In genomic region chr16:53478965-53479364, GRCh38 we compare ENCODE assay signal across 17 cellular contexts. TPM values are rescaled to one million over a fixed set of nuclear protein-coding genes. Genes with fewer than 3 reads are reported as not detected.
DNase-seq lines count a peak whose midpoint lies in the region; ATAC-seq and TF ChIP-seq lines count a peak whose summit lies in the region.
"Had no signal": no experiment of that assay in that cellular context is flagged by ENCODE, and none has a peak within 500 bp of the region (broad histone marks: within the 10 kb centered on the region; RNA-seq: fewer than 3 reads in every experiment).

No MANE protein-coding gene starts in this region.

- H3K27ac ChIP-seq in right atrium auricular region = no peak overlapping the region
- peak overlapping the region; percentile 35 for H3K27ac ChIP-seq in naive thymus-derived CD4-positive, alpha-beta T cell (ENCODE audit: low read depth, low read length)
- H3K27ac ChIP-seq: BLaER1 had no signal

- POLR2A ChIA-PET in activated CD8-positive, alpha-beta T cell treated with anti-CD3 and anti-CD28 coated beads for 36 hours (lab: Charles Lee) = interaction anchor here (1.4 kb wide), 1 partner anchor 16 kb away, joined by 3 read pairs; no protein-coding TSS in a partner anchor
- POLR2A ChIA-PET in activated CD8-positive, alpha-beta T cell treated with anti-CD3 and anti-CD28 coated beads, Interleukin-2, amount 10 ng/mL, durations not matched to agents 7 days and 5 days (lab: Charles Lee) = interaction anchor here (1.3 kb wide), 1 partner anchor 11 kb away, joined by 4 read pairs; no protein-coding TSS in a partner anchor
- POLR2A ChIA-PET in naive thymus-derived CD4-positive, alpha-beta T cell (lab: Charles Lee) = interaction anchor here (1.0 to 5.7 kb wide), 5 partner anchors 11 to 42 kb away, joined by 3 to 35 read pairs (median 4); partner anchors contain the start of gene RBL2

- no peak for ATAC-seq in activated CD8-positive, alpha-beta T cell treated with anti-CD3 and anti-CD28 coated beads for 36 hours
- ATAC-seq in activated CD8-positive, alpha-beta T cell treated with anti-CD3 and anti-CD28 coated beads, Interleukin-2, amount 10 ng/mL, durations not matched to agents 7 days and 5 days = no peak
- ATAC-seq in left ventricle myocardium superior = peak; percentile 38
- no peak for ATAC-seq in naive thymus-derived CD4-positive, alpha-beta T cell
- ATAC-seq in activated CD4-positive, CD25-positive, alpha-beta regulatory T cell treated with anti-CD3 and anti-CD28 coated beads, Interleukin-2, amount 50 U/mL, for 24 hours = no peak
- ATAC-seq: HepG2 had no signal

- intact Hi-C loops in activated CD8-positive, alpha-beta T cell treated with anti-CD3 and anti-CD28 coated beads for 36 hours (cut with micrococcal nuclease) = no loop called here
- intact Hi-C loops in left ventricle myocardium superior (cut with micrococcal nuclease) = no loop called here
- intact Hi-C loops in naive thymus-derived CD4-positive, alpha-beta T cell (cut with micrococcal nuclease) = loop anchor here in 1 of 2 donors (1.0 kb wide), 1 partner anchor 8 kb away; no protein-coding TSS in a partner anchor

- H3K36me3 Mint-ChIP-seq in activated CD8-positive, alpha-beta T cell treated with anti-CD3 and anti-CD28 coated beads for 36 hours (ENCODE audit: low read depth) = peaks cover 80% of the 10 kb centered on the region
- peaks cover 89% of the 10 kb centered on the region for H3K36me3 Mint-ChIP-seq in activated CD8-positive, alpha-beta T cell treated with anti-CD3 and anti-CD28 coated beads, Interleukin-2, amount 10 ng/mL, durations not matched to agents 7 days and 5 days (ENCODE audit: low read depth)
- peaks cover 39 to 91% (median 83%) of the 10 kb centered on the region in 5 donors for H3K36me3 Mint-ChIP-seq in naive thymus-derived CD4-positive, alpha-beta T cell

- peaks cover 56% of the 10 kb centered on the region for H3K4me1 Mint-ChIP-seq in activated CD8-positive, alpha-beta T cell treated with anti-CD3 and anti-CD28 coated beads for 36 hours (ENCODE audit: low read depth)
- H3K4me1 Mint-ChIP-seq in activated CD8-positive, alpha-beta T cell treated with anti-CD3 and anti-CD28 coated beads, Interleukin-2, amount 10 ng/mL, durations not matched to agents 7 days and 5 days (ENCODE audit: low read depth) = peaks cover 39% of the 10 kb centered on the region
- peaks cover 35 to 78% (median 55%) of the 10 kb centered on the region in 7 donors for H3K4me1 Mint-ChIP-seq in naive thymus-derived CD4-positive, alpha-beta T cell

- CTCF ChIA-PET in activated CD8-positive, alpha-beta T cell treated with anti-CD3 and anti-CD28 coated beads for 36 hours (lab: Charles Lee) = interaction anchor here (1.0 kb wide), 1 partner anchor 16 kb away, joined by 3 read pairs; no protein-coding TSS in a partner anchor
- CTCF ChIA-PET in activated CD8-positive, alpha-beta T cell treated with anti-CD3 and anti-CD28 coated beads, Interleukin-2, amount 10 ng/mL, durations not matched to agents 7 days and 5 days (lab: Charles Lee) = interaction anchor here (1.5 kb wide), 1 partner anchor 11 kb away, joined by 3 read pairs; no protein-coding TSS in a partner anchor
- CTCF ChIA-PET in naive thymus-derived CD4-positive, alpha-beta T cell (lab: Charles Lee) = no interaction called here

- H3K27me3 Mint-ChIP-seq in activated CD8-positive, alpha-beta T cell treated with anti-CD3 and anti-CD28 coated beads for 36 hours = no peaks in the 10 kb centered on the region
- no peaks in the 10 kb centered on the region for H3K27me3 Mint-ChIP-seq in activated CD8-positive, alpha-beta T cell treated with anti-CD3 and anti-CD28 coated beads, Interleukin-2, amount 10 ng/mL, durations not matched to agents 7 days and 5 days (ENCODE audit: low read depth)
- no peaks in the 10 kb centered on the region for H3K27me3 Mint-ChIP-seq in naive thymus-derived CD4-positive, alpha-beta T cell
- H3K27me3 Mint-ChIP-seq: CD4-positive, CD25-positive, alpha-beta regulatory T cell had no signal

- H3K9me3 Mint-ChIP-seq in activated CD8-positive, alpha-beta T cell treated with anti-CD3 and anti-CD28 coated beads for 36 hours = peaks cover under 1% of the 10 kb centered on the region
- H3K9me3 Mint-ChIP-seq in activated CD8-positive, alpha-beta T cell treated with anti-CD3 and anti-CD28 coated beads, Interleukin-2, amount 10 ng/mL, durations not matched to agents 7 days and 5 days (ENCODE audit: insufficient read depth) = peaks cover 7% of the 10 kb centered on the region
- H3K9me3 Mint-ChIP-seq in naive thymus-derived CD4-positive, alpha-beta T cell = peaks cover 0 to 15% (median 4%) of the 10 kb centered on the region in 11 donors
- H3K9me3 Mint-ChIP-seq: HFFc6 had no signal

- H3K27me3 ChIP-seq in right atrium auricular region = no peaks in the 10 kb centered on the region
- H3K27me3 ChIP-seq in naive thymus-derived CD4-positive, alpha-beta T cell (ENCODE audit: control insufficient read depth in 2 of 2, insufficient read depth in 2 of 2, low read length in 2 of 2) = no peaks in the 10 kb centered on the region
- H3K27me3 ChIP-seq: BLaER1 had no signal

- H3K4me1 ChIP-seq in right atrium auricular region = no peaks in the 10 kb centered on the region
- peaks cover 6 to 20% of the 10 kb centered on the region in 2 donors for H3K4me1 ChIP-seq in naive thymus-derived CD4-positive, alpha-beta T cell (ENCODE audit: control insufficient read depth in 2 of 2, insufficient read depth in 2 of 2, low read length in 2 of 2)
- H3K4me1 ChIP-seq: BLaER1 had no signal

- TF ChIP-seq CTCF in activated CD8-positive, alpha-beta T cell treated with anti-CD3 and anti-CD28 coated beads for 36 hours (IDR thresholded peaks at IDR 0.05) = no peak
- no peak for TF ChIP-seq CTCF in right atrium auricular region (IDR thresholded peaks at IDR 0.05)

- no peak for DNase-seq in activated CD8-positive, alpha-beta T cell treated with anti-CD3 and anti-CD28 coated beads for 36 hours
- DNase-seq in activated CD8-positive, alpha-beta T cell treated with anti-CD3 and anti-CD28 coated beads, Interleukin-2, amount 10 ng/mL, durations not matched to agents 7 days and 5 days = no peak
- no peak for DNase-seq in left ventricle myocardium superior
- no peak for DNase-seq in right atrium auricular region (ENCODE audit: low spot score)
- no peak for DNase-seq in naive thymus-derived CD4-positive, alpha-beta T cell
- DNase-seq in NOMO-1 treated with DMSO at 0.1 percent for 48 hours (lab: John Stamatoyannopoulos, UW; ENCODE audit: unreplicated experiment) = no peak
- DNase-seq: 8988T; AML-193; CD4-positive, CD25-positive, alpha-beta regulatory T cell; COR-L47; DND-41; GF-D8; HCEC 1CT; HFFc6 had no signal

- peaks cover 48% of the 10 kb centered on the region for H3K36me3 ChIP-seq in right atrium auricular region
- H3K36me3 ChIP-seq in naive thymus-derived CD4-positive, alpha-beta T cell (ENCODE audit: control insufficient read depth in 2 of 3, insufficient read depth in 3 of 3, low read length in 3 of 3) = peaks cover 37 to 85% (median 46%) of the 10 kb centered on the region in 3 experiments

- no peak overlapping the region for H3K4me3 ChIP-seq in right atrium auricular region
- no peak overlapping the region for H3K4me3 ChIP-seq in naive thymus-derived CD4-positive, alpha-beta T cell (ENCODE audit: low read length)
- H3K4me3 ChIP-seq: BLaER1 had no signal

- H3K4me3 Mint-ChIP-seq in activated CD8-positive, alpha-beta T cell treated with anti-CD3 and anti-CD28 coated beads for 36 hours = no peak overlapping the region
- no peak overlapping the region for H3K4me3 Mint-ChIP-seq in activated CD8-positive, alpha-beta T cell treated with anti-CD3 and anti-CD28 coated beads, Interleukin-2, amount 10 ng/mL, durations not matched to agents 7 days and 5 days
- H3K4me3 Mint-ChIP-seq in naive thymus-derived CD4-positive, alpha-beta T cell = no peak overlapping the region
- H3K4me3 Mint-ChIP-seq: HFFc6 had no signal

- peak overlapping the region; percentile 69 for H3K27ac Mint-ChIP-seq in activated CD8-positive, alpha-beta T cell treated with anti-CD3 and anti-CD28 coated beads for 36 hours
- no peak overlapping the region for H3K27ac Mint-ChIP-seq in activated CD8-positive, alpha-beta T cell treated with anti-CD3 and anti-CD28 coated beads, Interleukin-2, amount 10 ng/mL, durations not matched to agents 7 days and 5 days
- H3K27ac Mint-ChIP-seq in naive thymus-derived CD4-positive, alpha-beta T cell = peak overlapping the region in 8 of 9 donors; percentile 16 to 90 (median 58)
- H3K27ac Mint-ChIP-seq: HFFc6 had no signal

- H3K9me3 ChIP-seq in right atrium auricular region = no peaks in the 10 kb centered on the region
- H3K9me3 ChIP-seq in naive thymus-derived CD4-positive, alpha-beta T cell (ENCODE audit: control insufficient read depth in 2 of 3, low read length in 3 of 3) = no peaks in the 10 kb centered on the region
- H3K9me3 ChIP-seq: BLaER1 had no signal

RNA-seq across cellular contexts. Expression of gene AKTIP, which starts 24.0 kb away (rescaled TPM):
- total RNA-seq in activated CD8-positive, alpha-beta T cell treated with anti-CD3 and anti-CD28 coated beads for 36 hours = 10 to 100 TPM; 24.4 to 24.7 TPM
- total RNA-seq in activated CD8-positive, alpha-beta T cell treated with anti-CD3 and anti-CD28 coated beads, Interleukin-2, amount 10 ng/mL, durations not matched to agents 7 days and 5 days = 10 to 100 TPM; 54.0 to 56.8 TPM
- total RNA-seq in left ventricle myocardium superior (89.9 TPM), right atrium auricular region (10 to 100 TPM; 49.8 to 85.3 TPM)
- 100 to 1,000 TPM in 2 of 5 experiments, 10 to 100 TPM in 3; 42.9 to 122 (median 66.7) TPM for total RNA-seq in naive thymus-derived CD4-positive, alpha-beta T cell
- polyA plus RNA-seq in naive thymus-derived CD4-positive, alpha-beta T cell = 100 to 1,000 TPM; 102 to 130 TPM

RNA-seq across cellular contexts. Expression of gene RBL2, which starts 44.7 kb away (rescaled TPM):
- 10 to 100 TPM; 67.2 to 73.5 TPM for total RNA-seq in activated CD8-positive, alpha-beta T cell treated with anti-CD3 and anti-CD28 coated beads for 36 hours
- 100 to 1,000 TPM; 137 to 138 TPM for total RNA-seq in activated CD8-positive, alpha-beta T cell treated with anti-CD3 and anti-CD28 coated beads, Interleukin-2, amount 10 ng/mL, durations not matched to agents 7 days and 5 days
- total RNA-seq in left ventricle myocardium superior (37.1 TPM), right atrium auricular region (10 to 100 TPM; 40.8 to 44.1 TPM)
- 100 to 1,000 TPM; 158 to 452 (median 206) TPM for total RNA-seq in naive thymus-derived CD4-positive, alpha-beta T cell
- 100 to 1,000 TPM; 253 to 328 TPM for polyA plus RNA-seq in naive thymus-derived CD4-positive, alpha-beta T cell
